In the genomic region with DNA sequence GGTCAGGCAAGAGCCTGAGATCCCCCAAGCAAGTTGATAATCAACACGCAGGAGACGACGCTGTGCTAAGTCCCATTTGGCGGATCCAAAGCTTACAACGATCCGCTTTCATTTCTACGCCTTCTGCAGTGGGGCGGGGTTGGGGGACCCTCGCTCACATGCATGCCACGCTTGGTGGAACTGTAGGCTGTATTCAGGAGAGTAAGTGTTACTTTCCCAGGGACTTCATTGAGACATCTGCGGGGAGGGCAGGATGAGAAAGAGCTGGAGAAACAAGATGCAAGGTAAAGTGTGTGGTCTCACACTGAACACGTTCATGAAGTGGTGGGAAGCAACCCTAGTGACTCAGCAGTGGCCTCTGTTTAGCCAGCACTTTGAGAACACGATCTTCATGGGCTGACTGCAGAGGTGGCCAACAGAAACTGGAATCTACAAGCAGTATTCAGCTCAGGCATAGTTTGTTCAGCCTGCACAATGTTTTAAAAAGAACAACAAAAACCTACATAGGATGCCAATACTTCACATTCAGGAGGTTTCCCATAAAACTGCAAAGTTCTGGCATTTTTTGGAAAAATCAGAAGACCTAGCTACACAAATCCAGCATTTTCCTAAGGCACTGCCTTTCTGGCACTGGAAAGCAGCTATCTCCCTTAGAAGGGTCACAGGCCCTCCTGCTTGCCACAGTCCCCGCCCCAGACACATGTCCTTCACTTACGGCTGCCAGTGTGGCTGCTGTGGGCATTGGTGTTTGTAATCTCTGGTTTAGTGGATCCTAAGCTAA, we compare ENCODE assay signal across 9 cellular contexts.
DNase-seq lines count a peak whose midpoint lies in the region; ATAC-seq and TF ChIP-seq lines count a peak whose summit lies in the region.
"Had no signal": no experiment of that assay in that cellular context is flagged by ENCODE, and none has a peak within 500 bp of the region (broad histone marks: within the 10 kb centered on the region; RNA-seq: fewer than 3 reads in every experiment).

No MANE protein-coding gene starts in this region.

- TF ChIP-seq POLR2A in NB4 (IDR thresholded peaks at IDR 0.05; ENCODE audit: extremely low read depth, insufficient read length) = no peak

- H4K20me1 ChIP-seq in neural progenitor cell (ENCODE audit: low read depth) = peaks cover 86% of the 10 kb centered on the region

- POLR2A ChIA-PET in CD4-positive, alpha-beta T cell (lab: Charles Lee) = interaction anchor here (0.6 to 5.6 kb wide), 31 partner anchors 9 to 1420 kb away, joined by 3 to 51 read pairs (median 6); a partner anchor contains a TSS

- peak overlapping the region; percentile 30 for H3K4me2 ChIP-seq in neural progenitor cell

- CTCF ChIA-PET in CD4-positive, alpha-beta T cell (lab: Charles Lee) = interaction anchor here (0.7 to 1.3 kb wide), 4 partner anchors 13 to 23 kb away, joined by 3 to 5 read pairs (median 3); no protein-coding TSS in a partner anchor

- H3K9me3 ChIP-seq in CD4-positive, alpha-beta T cell (ENCODE audit: control insufficient read depth, low read length) = no peaks in the 10 kb centered on the region
- no peaks in the 10 kb centered on the region for H3K9me3 ChIP-seq in neural progenitor cell (ENCODE audit: low read depth)

- H3K4me3 ChIP-seq in NB4 (ENCODE audit: low read depth, low read length) (peak overlapping the region; percentile 50), neural progenitor cell (no peak overlapping the region)

- H2AFZ ChIP-seq in neural progenitor cell (replicated peaks) = no peak overlapping the region

- no peaks in the 10 kb centered on the region for H3K27me3 Mint-ChIP-seq in CD4-positive, alpha-beta T cell
- H3K27me3 Mint-ChIP-seq in central memory CD8-positive, alpha-beta T cell = no peaks in the 10 kb centered on the region
- peaks cover 6% of the 10 kb centered on the region for H3K27me3 Mint-ChIP-seq in neural progenitor cell (ENCODE audit: insufficient read depth, low read depth)

- H3K4me1 ChIP-seq in neural progenitor cell = peaks cover 23% of the 10 kb centered on the region

- intact Hi-C loops in CD4-positive, alpha-beta T cell (cut with DNase I, micrococcal nuclease) = loop anchor here in 1 of 2 experiments (5.0 to 10.0 kb wide), 3 partner anchors 33 to 356 kb away; no protein-coding TSS in a partner anchor

- H3K9ac ChIP-seq in neural progenitor cell = no peak overlapping the region

- DNase-seq in CD4-positive, alpha-beta T cell = no peak
- DNase-seq in NB4 (ENCODE audit: low read depth) (peak; percentile 80), neural progenitor cell (ENCODE audit: low spot score) (no peak), NCI-H748 (lab: John Stamatoyannopoulos, UW; ENCODE audit: unreplicated experiment) (no peak)
- DNase-seq in central memory CD8-positive, alpha-beta T cell (ENCODE audit: low spot score in 2 of 2) = no peak
- DNase-seq: NCI-H524 treated with DMSO at 0.1 percent for 48 hours had no signal

- peak overlapping the region; percentile 88 for H3K4me3 Mint-ChIP-seq in CD4-positive, alpha-beta T cell
- H3K4me3 Mint-ChIP-seq in central memory CD8-positive, alpha-beta T cell = peak overlapping the region; percentile 86
- no peak overlapping the region for H3K4me3 Mint-ChIP-seq in neural progenitor cell

- no peak for TF ChIP-seq CTCF in CD4-positive, alpha-beta T cell (IDR thresholded peaks at IDR 0.05)
- TF ChIP-seq CTCF in NB4 (IDR thresholded peaks at IDR 0.05; ENCODE audit: low read depth, low read length) = no peak
- TF ChIP-seq CTCF in neural progenitor cell (IDR thresholded peaks at IDR 0.05) = no peak

- H3K36me3 ChIP-seq in neural progenitor cell = no peaks in the 10 kb centered on the region

- H3K27me3 ChIP-seq in CD4-positive, alpha-beta T cell (ENCODE audit: control insufficient read depth, insufficient read depth, low read length) = no peaks in the 10 kb centered on the region
- peaks cover 16% of the 10 kb centered on the region for H3K27me3 ChIP-seq in neural progenitor cell

- peaks cover 4% of the 10 kb centered on the region for H3F3A ChIP-seq in neural progenitor cell (ENCODE audit: low read depth)

- peak overlapping the region; percentile 90 for H3K27ac ChIP-seq in CD4-positive, alpha-beta T cell (ENCODE audit: low read depth, low read length)
- no peak overlapping the region for H3K27ac ChIP-seq in neural progenitor cell

- H3K4me1 Mint-ChIP-seq in CD4-positive, alpha-beta T cell (ENCODE audit: low read depth) = peaks cover 96% of the 10 kb centered on the region
- peaks cover 85% of the 10 kb centered on the region for H3K4me1 Mint-ChIP-seq in central memory CD8-positive, alpha-beta T cell
- peaks cover 53% of the 10 kb centered on the region for H3K4me1 Mint-ChIP-seq in neural progenitor cell

- no peaks in the 10 kb centered on the region for H3K79me2 ChIP-seq in neural progenitor cell (ENCODE audit: low read depth)

- no peak for ATAC-seq in CD4-positive, alpha-beta T cell (ENCODE audit: poor library complexity)
- no peak for ATAC-seq in central memory CD8-positive, alpha-beta T cell (replicated peaks; ENCODE audit: extremely low read depth, poor library complexity, severe bottlenecking)
- ATAC-seq in GM19463 (IDR thresholded peaks at IDR 0.05; ENCODE audit: unreplicated experiment) (no peak), GM19351 (IDR thresholded peaks at IDR 0.05; ENCODE audit: unreplicated experiment) (no peak), HG02623 (IDR thresholded peaks at IDR 0.05; ENCODE audit: unreplicated experiment) (no peak)

- H3K27ac Mint-ChIP-seq in CD4-positive, alpha-beta T cell = peak overlapping the region; percentile 93
- peak overlapping the region; percentile 99 for H3K27ac Mint-ChIP-seq in central memory CD8-positive, alpha-beta T cell (ENCODE audit: low read depth)
- no peak overlapping the region for H3K27ac Mint-ChIP-seq in neural progenitor cell

- H3K9me3 Mint-ChIP-seq in CD4-positive, alpha-beta T cell = no peaks in the 10 kb centered on the region
- H3K9me3 Mint-ChIP-seq in central memory CD8-positive, alpha-beta T cell = no peaks in the 10 kb centered on the region
- H3K9me3 Mint-ChIP-seq in neural progenitor cell = no peaks in the 10 kb centered on the region

- peaks cover 4% of the 10 kb centered on the region for H3K36me3 Mint-ChIP-seq in CD4-positive, alpha-beta T cell (ENCODE audit: low read depth)
- H3K36me3 Mint-ChIP-seq in central memory CD8-positive, alpha-beta T cell (ENCODE audit: insufficient read depth) = peaks cover 20% of the 10 kb centered on the region
- H3K36me3 Mint-ChIP-seq in neural progenitor cell = no peaks in the 10 kb centered on the region
